Comparison of ENCODE assay signal across 28 cellular contexts in genomic region chr3:134072881-134073582, GRCh38. TPM values are rescaled to one million over a fixed set of nuclear protein-coding genes. Genes with fewer than 3 reads are reported as not detected.
DNase-seq lines count a peak whose midpoint lies in the region; ATAC-seq, FAIRE-seq and TF ChIP-seq lines count a peak whose summit lies in the region.
"Had no signal": no experiment of that assay in that cellular context is flagged by ENCODE, and none has a peak within 500 bp of the region (broad histone marks: within the 10 kb centered on the region; RNA-seq: fewer than 3 reads in every experiment).

No MANE protein-coding gene starts in this region.

- ATAC-seq in activated CD8-positive, alpha-beta memory T cell treated with anti-CD3 and anti-CD28 coated beads, Interleukin-2, amount 10 ng/mL, durations not matched to agents 7 days and 5 days, result no peak
- ATAC-seq in HG02938 (IDR thresholded peaks at IDR 0.05; ENCODE audit: unreplicated experiment), result no peak
- no peak for ATAC-seq in pancreas
- ATAC-seq: HCT116 had no signal

- intact Hi-C loops in testis (cut with DNase I; ENCODE audit: low total_unique reads), result no loop called here
- intact Hi-C loops in pancreas (cut with DNase I), result no loop called here

- no peaks in the 10 kb centered on the region for H3K27me3 Mint-ChIP-seq in activated CD8-positive, alpha-beta memory T cell treated with anti-CD3 and anti-CD28 coated beads, Interleukin-2, amount 10 ng/mL, durations not matched to agents 7 days and 5 days
- H3K27me3 Mint-ChIP-seq in endodermal cell (ENCODE audit: insufficient read depth), result peaks cover 2% of the 10 kb centered on the region

- H2AK5ac ChIP-seq in neuronal stem cell (ENCODE audit: low read depth, low read length), result peak overlapping the region; percentile 43
- no peak overlapping the region for H2AK5ac ChIP-seq in mesenchymal stem cell (ENCODE audit: low read length, severe bottlenecking)

- no peaks in the 10 kb centered on the region for H3K79me2 ChIP-seq in GM23248 (ENCODE audit: insufficient read depth)

- no peak overlapping the region for H3K4ac ChIP-seq in neuronal stem cell (ENCODE audit: low read length)
- no peak overlapping the region for H3K4ac ChIP-seq in mesenchymal stem cell (ENCODE audit: low read depth in 1 of 2, low read length in 2 of 2)

- H3K27ac ChIP-seq in endodermal cell (ENCODE audit: low read depth, low read length), result no peak overlapping the region
- no peak overlapping the region for H3K27ac ChIP-seq in neuronal stem cell (replicated peaks; ENCODE audit: low read length)
- H3K27ac ChIP-seq in testis, result no peak overlapping the region
- H3K27ac ChIP-seq in GM23248, result no peak overlapping the region
- no peak overlapping the region for H3K27ac ChIP-seq in mesenchymal stem cell (ENCODE audit: low read length, poor library complexity, severe bottlenecking)
- H3K27ac ChIP-seq in pancreas, result no peak overlapping the region
- H3K27ac ChIP-seq: HL-60, KMS-11 had no signal

- DNase-seq in activated CD8-positive, alpha-beta memory T cell treated with anti-CD3 and anti-CD28 coated beads, Interleukin-2, amount 10 ng/mL, durations not matched to agents 7 days and 5 days, result peak; percentile 12
- DNase-seq in endodermal cell (peak; percentile 12), neuronal stem cell (ENCODE audit: low spot score) (no peak), testis (peak; percentile 7), GM23248 (no peak), mesenchymal stem cell (no peak), pancreas (no peak)
- DNase-seq: C1 segment of cervical spinal cord; CD4-positive, alpha-beta memory T cell; COR-L47; DMS53; MM.1S; NCI-H1417; NCI-H1694; NCI-H2029 treated with DMSO at 0.1 percent for 48 hours; NCI-H2227 treated with DMSO at 0.1 percent for 48 hours; NCI-H526 treated with DMSO at 0.1 percent for 48 hours; RPMI8226; SHP77 treated with DMSO at 0.1 percent for 48 hours had no signal

- no peak overlapping the region for H3K9ac ChIP-seq in endodermal cell (ENCODE audit: extremely low read depth, low read length, poor library complexity, severe bottlenecking)
- no peak overlapping the region for H3K9ac ChIP-seq in neuronal stem cell (ENCODE audit: low read depth, low read length, poor library complexity)
- no peak overlapping the region for H3K9ac ChIP-seq in GM23248
- no peak overlapping the region for H3K9ac ChIP-seq in mesenchymal stem cell (ENCODE audit: low read length)
- H3K9ac ChIP-seq: KMS-11 had no signal

- H4K91ac ChIP-seq in neuronal stem cell (ENCODE audit: low read depth, low read length, poor library complexity), result no peak overlapping the region
- H4K91ac ChIP-seq in mesenchymal stem cell (ENCODE audit: low read length), result no peak overlapping the region

- H3K27ac Mint-ChIP-seq in activated CD8-positive, alpha-beta memory T cell treated with anti-CD3 and anti-CD28 coated beads, Interleukin-2, amount 10 ng/mL, durations not matched to agents 7 days and 5 days, result no peak overlapping the region
- H3K27ac Mint-ChIP-seq in endodermal cell, result no peak overlapping the region
- H3K27ac Mint-ChIP-seq: CD4-positive, alpha-beta memory T cell had no signal

- peaks cover 13% of the 10 kb centered on the region for H3F3A ChIP-seq in GM23248 (ENCODE audit: insufficient read depth)

- FAIRE-seq in pancreas (lab: Jason Lieb, UNC), result no peak
- FAIRE-seq: H1 had no signal

- H3K9me3 ChIP-seq in endodermal cell (ENCODE audit: control insufficient read depth, low read length) (no peaks in the 10 kb centered on the region), neuronal stem cell (replicated peaks in 1 of 2; ENCODE audit: control insufficient read depth in 2 of 2, insufficient read depth in 1 of 2, low read depth in 1 of 2, low read length in 2 of 2) (no peaks in the 10 kb centered on the region), testis (no peaks in the 10 kb centered on the region), GM23248 (ENCODE audit: low read depth) (no peaks in the 10 kb centered on the region), mesenchymal stem cell (ENCODE audit: control insufficient read depth, low read length) (no peaks in the 10 kb centered on the region), pancreas (no peaks in the 10 kb centered on the region)

- H2BK120ac ChIP-seq in neuronal stem cell (ENCODE audit: low read depth, low read length) (peak overlapping the region; percentile 48), mesenchymal stem cell (ENCODE audit: low read depth, low read length) (no peak overlapping the region)

- H3K14ac ChIP-seq in neuronal stem cell (ENCODE audit: low read length) (no peak overlapping the region), mesenchymal stem cell (ENCODE audit: low read length in 2 of 2) (no peak overlapping the region)

- peak overlapping the region; percentile 90 for H2BK5ac ChIP-seq in neuronal stem cell (ENCODE audit: low read length)
- no peak overlapping the region for H2BK5ac ChIP-seq in mesenchymal stem cell (ENCODE audit: low read depth, low read length, poor library complexity, severe bottlenecking)

- H3K27me3 ChIP-seq in endodermal cell (ENCODE audit: control insufficient read depth, insufficient read depth, low read length, poor library complexity, severe bottlenecking) (no peaks in the 10 kb centered on the region), neuronal stem cell (ENCODE audit: control insufficient read depth in 3 of 3, insufficient read depth in 3 of 3, low read depth in 1 of 3, low read length in 3 of 3) (no peaks in the 10 kb centered on the region), testis (no peaks in the 10 kb centered on the region), GM23248 (replicated peaks; ENCODE audit: insufficient read depth) (no peaks in the 10 kb centered on the region), mesenchymal stem cell (ENCODE audit: control insufficient read depth in 1 of 2, insufficient read depth in 1 of 2, low read length in 2 of 2) (no peaks in the 10 kb centered on the region), pancreas (no peaks in the 10 kb centered on the region)

- no peaks in the 10 kb centered on the region for H4K20me1 ChIP-seq in GM23248 (ENCODE audit: insufficient read depth)

- no peak overlapping the region for H3K4me3 Mint-ChIP-seq in activated CD8-positive, alpha-beta memory T cell treated with anti-CD3 and anti-CD28 coated beads, Interleukin-2, amount 10 ng/mL, durations not matched to agents 7 days and 5 days
- no peak overlapping the region for H3K4me3 Mint-ChIP-seq in endodermal cell
- H3K4me3 Mint-ChIP-seq: CD4-positive, alpha-beta memory T cell; IgD-negative memory B cell had no signal

- H3K4me3 ChIP-seq in endodermal cell (ENCODE audit: low read length) (no peak overlapping the region), neuronal stem cell (ENCODE audit: low read length in 2 of 2) (no peak overlapping the region), testis (no peak overlapping the region), GM23248 (no peak overlapping the region), mesenchymal stem cell (ENCODE audit: insufficient read depth in 1 of 2, low read depth in 1 of 2, low read length in 2 of 2) (no peak overlapping the region), pancreas (no peak overlapping the region)

- no peak for TF ChIP-seq POLR2A in testis (IDR thresholded peaks at IDR 0.05)

- peak overlapping the region; percentile 73 for H3K18ac ChIP-seq in neuronal stem cell (ENCODE audit: low read length)
- H3K18ac ChIP-seq in mesenchymal stem cell (ENCODE audit: low read depth in 1 of 2, low read length in 2 of 2), result no peak overlapping the region

- TF ChIP-seq CTCF in endodermal cell (conservative IDR thresholded peaks at IDR 0.05) (no peak), testis (IDR thresholded peaks at IDR 0.05) (no peak), pancreas (IDR thresholded peaks at IDR 0.05) (no peak)

- no peaks in the 10 kb centered on the region for H3K4me1 ChIP-seq in endodermal cell (ENCODE audit: control insufficient read depth, insufficient read depth, low read length)
- peaks cover 5 to 16% of the 10 kb centered on the region in 2 donors for H3K4me1 ChIP-seq in neuronal stem cell (ENCODE audit: control insufficient read depth in 2 of 2, insufficient read depth in 1 of 2, low read depth in 1 of 2, low read length in 2 of 2)
- H3K4me1 ChIP-seq in testis, result no peaks in the 10 kb centered on the region
- H3K4me1 ChIP-seq in GM23248 (ENCODE audit: insufficient read depth), result peaks cover 17% of the 10 kb centered on the region
- H3K4me1 ChIP-seq in mesenchymal stem cell (ENCODE audit: control insufficient read depth, insufficient read depth, low read depth, low read length), result no peaks in the 10 kb centered on the region
- no peaks in the 10 kb centered on the region for H3K4me1 ChIP-seq in pancreas

- H3K9me3 Mint-ChIP-seq in activated CD8-positive, alpha-beta memory T cell treated with anti-CD3 and anti-CD28 coated beads, Interleukin-2, amount 10 ng/mL, durations not matched to agents 7 days and 5 days (ENCODE audit: low read depth), result no peaks in the 10 kb centered on the region
- H3K9me3 Mint-ChIP-seq in endodermal cell, result peaks cover 1% of the 10 kb centered on the region

- no peaks in the 10 kb centered on the region for H3K36me3 Mint-ChIP-seq in activated CD8-positive, alpha-beta memory T cell treated with anti-CD3 and anti-CD28 coated beads, Interleukin-2, amount 10 ng/mL, durations not matched to agents 7 days and 5 days
- H3K36me3 Mint-ChIP-seq in endodermal cell (ENCODE audit: low read depth), result no peaks in the 10 kb centered on the region
- H3K36me3 Mint-ChIP-seq: CD4-positive, alpha-beta memory T cell; IgD-negative memory B cell had no signal

- 92 to 97% methylated on average over 13 to 15 of the region's 15 CpGs for WGBS in endodermal cell (ENCODE audit: insufficient coverage in 1 of 2, insufficient read length in 1 of 2), 2 experiments
- WGBS in neuronal stem cell (ENCODE audit: extremely low coverage in 2 of 2, insufficient read length in 2 of 2, insufficient replicate concordance in 1 of 2), 2 donors, result no CpG with 5 or more reads among the region's 15 CpGs
- WGBS in testis, 2 donors, result 88 to 93% methylated on average over 14 to 15 of the region's 15 CpGs
- 89 to 91% methylated on average over 14 to 15 of the region's 15 CpGs for WGBS in GM23248 (ENCODE audit: low coverage in 1 of 2, low lambda C conversion rate in 2 of 2, missing lambda C conversion rate in 2 of 2), 2 experiments
- WGBS in mesenchymal stem cell, result 88% methylated on average over 15 of the region's 15 CpGs
- 90% methylated on average over 15 of the region's 15 CpGs for WGBS in pancreas, 2 donors

- H4K8ac ChIP-seq in neuronal stem cell (ENCODE audit: low read depth, low read length), result no peak overlapping the region
- H4K8ac ChIP-seq in mesenchymal stem cell (ENCODE audit: low read length), result no peak overlapping the region

- CTCF ChIA-PET in activated CD8-positive, alpha-beta memory T cell treated with anti-CD3 and anti-CD28 coated beads, Interleukin-2, amount 10 ng/mL, durations not matched to agents 7 days and 5 days (lab: Charles Lee), result no interaction called here

- H2BK15ac ChIP-seq in neuronal stem cell (ENCODE audit: low read length), result peak overlapping the region; percentile 28
- no peak overlapping the region for H2BK15ac ChIP-seq in mesenchymal stem cell (ENCODE audit: low read depth, poor library complexity, severe bottlenecking)

- H3K9me2 ChIP-seq in GM23248 (ENCODE audit: insufficient read depth), result no peaks in the 10 kb centered on the region

- no peak overlapping the region for H3K4me2 ChIP-seq in neuronal stem cell (ENCODE audit: insufficient read depth, low read length, poor library complexity, severe bottlenecking)
- no peak overlapping the region for H3K4me2 ChIP-seq in GM23248 (ENCODE audit: unreplicated experiment)
- H3K4me2 ChIP-seq in mesenchymal stem cell (ENCODE audit: low read length, poor library complexity, severe bottlenecking), result no peak overlapping the region
- H3K4me2 ChIP-seq: KMS-11 had no signal

- in situ Hi-C loops in GM23248 (cut with MboI), result no loop called here

- H3K36me3 ChIP-seq in endodermal cell (ENCODE audit: control insufficient read depth, insufficient read depth, low read length) (no peaks in the 10 kb centered on the region), neuronal stem cell (replicated peaks in 1 of 2; ENCODE audit: control insufficient read depth in 2 of 2, insufficient read depth in 2 of 2, low read length in 2 of 2) (no peaks in the 10 kb centered on the region), testis (ENCODE audit: low read depth, missing control alignments) (no peaks in the 10 kb centered on the region), GM23248 (ENCODE audit: low read depth) (no peaks in the 10 kb centered on the region), mesenchymal stem cell (ENCODE audit: control insufficient read depth in 1 of 2, insufficient read depth in 2 of 2, low read depth in 1 of 2, low read length in 2 of 2) (no peaks in the 10 kb centered on the region), pancreas (no peaks in the 10 kb centered on the region)

- H3K23ac ChIP-seq in neuronal stem cell (ENCODE audit: low read depth, low read length, poor library complexity) (no peak overlapping the region), mesenchymal stem cell (ENCODE audit: low read length in 2 of 2) (no peak overlapping the region)

- H2BK12ac ChIP-seq in neuronal stem cell (ENCODE audit: low read length) (no peak overlapping the region), mesenchymal stem cell (ENCODE audit: low read length in 2 of 2) (no peak overlapping the region)

- no peaks in the 10 kb centered on the region for H3K4me1 Mint-ChIP-seq in activated CD8-positive, alpha-beta memory T cell treated with anti-CD3 and anti-CD28 coated beads, Interleukin-2, amount 10 ng/mL, durations not matched to agents 7 days and 5 days
- H3K4me1 Mint-ChIP-seq in endodermal cell, result no peaks in the 10 kb centered on the region
- H3K4me1 Mint-ChIP-seq: CD4-positive, alpha-beta memory T cell; IgD-negative memory B cell had no signal

- H2AFZ ChIP-seq in neuronal stem cell (ENCODE audit: low read length), result no peak overlapping the region
- no peak overlapping the region for H2AFZ ChIP-seq in GM23248
- no peak overlapping the region for H2AFZ ChIP-seq in mesenchymal stem cell (ENCODE audit: low read depth, low read length)

- H3K79me1 ChIP-seq in neuronal stem cell (ENCODE audit: low read depth, low read length), result no peaks in the 10 kb centered on the region
- H3K79me1 ChIP-seq in mesenchymal stem cell (replicated peaks; ENCODE audit: low read length, poor library complexity, severe bottlenecking), result no peaks in the 10 kb centered on the region

RNA-seq across cellular contexts. Expression of gene SLCO2A1, which starts 43.3 kb away (rescaled TPM):
- not detected for total RNA-seq in activated CD8-positive, alpha-beta memory T cell treated with anti-CD3 and anti-CD28 coated beads, Interleukin-2, amount 10 ng/mL, durations not matched to agents 7 days and 5 days
- 100 to 1,000 TPM; 126 to 134 TPM for total RNA-seq in endodermal cell
- 10.6 TPM for polyA plus RNA-seq in endodermal cell (2013, experiment 1 of 2)
- 12.8 TPM for polyA plus RNA-seq in endodermal cell (2013, experiment 2 of 2)
- polyA plus RNA-seq in neuronal stem cell (2013, experiment 1 of 2), result 0.60 TPM
- polyA plus RNA-seq in neuronal stem cell (2013, experiment 2 of 2), result 0.82 TPM
- 1 to 10 TPM; 2.2 to 2.5 TPM for total RNA-seq in testis
- polyA plus RNA-seq in testis (ENCODE audit: insufficient read depth, low read depth, low replicate concordance), result 5.3 TPM
- 0.22 and 0.63 TPM in 2 replicates for total RNA-seq in GM23248 (2014; rRNA removed; shearing (Covaris generic))
- 4.3 and 4.8 TPM in 2 replicates for polyA plus RNA-seq in GM23248 (2016; fragmentation: Nextera tagmentation; extraction: Ambion mirVana)
- 1.2 TPM for polyA plus RNA-seq in mesenchymal stem cell (2013, experiment 1 of 2)
- 1.4 TPM for polyA plus RNA-seq in mesenchymal stem cell (2013, experiment 2 of 2)
- 10 to 100 TPM in 4 of 6 donors, 1 to 10 TPM in 2; 4.6 to 16.8 (median 10.4) TPM for total RNA-seq in pancreas
- polyA plus RNA-seq in pancreas, result 10 to 100 TPM in 1 of 2 donors, 1 to 10 TPM in 1; 7.2 to 17.5 TPM
- total RNA-seq: A673; CD4-positive, alpha-beta memory T cell; G401; NCI-H460 had no signal
- polyA plus RNA-seq: CD4-positive, alpha-beta memory T cell; IgD-negative memory B cell had no signal

Comparison
In these comparisons a context has a peak if more than half of its experiments do, and no peak if none do; other contexts are left out.
1. DNase-seq: peak in activated CD8-positive, alpha-beta memory T cell treated with anti-CD3 and anti-CD28 coated beads, Interleukin-2, amount 10 ng/mL, durations not matched to agents 7 days and 5 days (single experiment), endodermal cell (single experiment) and testis (single experiment); none in neuronal stem cell (single experiment), GM23248 (single experiment), mesenchymal stem cell (single experiment) and pancreas (0 of 6).
2. RNA of gene SLCO2A1, which starts 43.3 kb away (total RNA-seq): 126 to 134 TPM in endodermal cell; 4.6 to 16.8 TPM in pancreas, 2.2 to 2.5 TPM in testis, 0.22 to 0.63 TPM in GM23248 and not detected in activated CD8-positive, alpha-beta memory T cell treated with anti-CD3 and anti-CD28 coated beads, Interleukin-2, amount 10 ng/mL, durations not matched to agents 7 days and 5 days; every median in the first group is over 4 times any median in the second.